Comparison of ENCODE assay signal across 16 cellular contexts in genomic region chr18:49062832-49063226, GRCh38.
DNase-seq lines count a peak whose midpoint lies in the region; ATAC-seq and TF ChIP-seq lines count a peak whose summit lies in the region.
"Had no signal": no experiment of that assay in that cellular context is flagged by ENCODE, and none has a peak within 500 bp of the region (broad histone marks: within the 10 kb centered on the region; RNA-seq: fewer than 3 reads in every experiment).

No MANE protein-coding gene starts in this region.

- H3K9me3 ChIP-seq in left ventricle myocardium inferior (replicated peaks) (no peaks in the 10 kb centered on the region), right cardiac atrium (ENCODE audit: control insufficient read depth, low read length) (no peaks in the 10 kb centered on the region)

- peaks cover 21% of the 10 kb centered on the region for H3K4me1 Mint-ChIP-seq in endothelial cell (ENCODE audit: unreplicated experiment)

- no peaks in the 10 kb centered on the region for H3K36me3 ChIP-seq in left ventricle myocardium inferior

- CTCF ChIA-PET in GM10248 (lab: Yijun Ruan, JAX), result no interaction called here

- H3K27ac Mint-ChIP-seq in endothelial cell (ENCODE audit: unreplicated experiment), result peak overlapping the region; percentile 76
- H3K27ac Mint-ChIP-seq: CD4-positive, alpha-beta T cell; H9 had no signal

- no peak overlapping the region for H3K4me3 ChIP-seq in left ventricle myocardium inferior
- no peak overlapping the region for H3K4me3 ChIP-seq in right cardiac atrium (ENCODE audit: low read length)

- H3K4me3 Mint-ChIP-seq in endothelial cell (ENCODE audit: unreplicated experiment), result no peak overlapping the region
- H3K4me3 Mint-ChIP-seq: CD4-positive, alpha-beta T cell; H9 had no signal

- peaks cover 28% of the 10 kb centered on the region for H3K4me1 ChIP-seq in left ventricle myocardium inferior
- H3K4me1 ChIP-seq in right cardiac atrium (ENCODE audit: control insufficient read depth, insufficient read depth, low read length), result peaks cover 9% of the 10 kb centered on the region

- H3K27ac ChIP-seq in left ventricle myocardium inferior (replicated peaks), result peak overlapping the region; percentile 54
- no peak overlapping the region for H3K27ac ChIP-seq in right cardiac atrium (ENCODE audit: low read length)
- H3K27ac ChIP-seq in VCaP, result peak overlapping the region; percentile 49

- H3K27me3 ChIP-seq in left ventricle myocardium inferior (ENCODE audit: low read depth) (no peaks in the 10 kb centered on the region), right cardiac atrium (ENCODE audit: control insufficient read depth, insufficient read depth) (no peaks in the 10 kb centered on the region)

- POLR2A ChIA-PET in GM10248 (lab: Yijun Ruan, JAX), result no interaction called here

- ATAC-seq in right cardiac atrium, result no peak

- no peak for DNase-seq in left ventricle myocardium inferior
- no peak for DNase-seq in right cardiac atrium
- no peak for DNase-seq in endothelial cell (ENCODE audit: low spot score)
- DNase-seq in NCI-H82 (lab: John Stamatoyannopoulos, UW), result no peak
- DNase-seq in DMS79 (lab: John Stamatoyannopoulos, UW), result no peak
- DNase-seq in GM10248 (ENCODE audit: extremely low spot score), result no peak
- DNase-seq: 8988T; AML-193; Calu3; CD4-positive, alpha-beta T cell; DMS 273 treated with DMSO at 0.1 percent for 48 hours; EL; GDM1; GOT3; H9 had no signal

- intact Hi-C loops in left ventricle myocardium inferior (cut with micrococcal nuclease), result no loop called here
- intact Hi-C loops in right cardiac atrium (cut with DNase I), result no loop called here

- TF ChIP-seq CTCF in left ventricle myocardium inferior (IDR thresholded peaks at IDR 0.05; ENCODE audit: borderline replicate concordance), result no peak
- TF ChIP-seq CTCF in VCaP (conservative IDR thresholded peaks at IDR 0.05), result no peak
- no peak for TF ChIP-seq CTCF in endothelial cell (IDR thresholded peaks at IDR 0.05; ENCODE audit: unreplicated experiment)
- TF ChIP-seq CTCF in GM10248 (IDR thresholded peaks at IDR 0.05; ENCODE audit: control extremely low read depth, extremely low read depth, low read depth, missing control alignments), result no peak

- no peaks in the 10 kb centered on the region for H3K9me3 Mint-ChIP-seq in endothelial cell (ENCODE audit: unreplicated experiment)
- H3K9me3 Mint-ChIP-seq: CD4-positive, alpha-beta T cell; H9 had no signal

- peaks cover 2% of the 10 kb centered on the region for H3K27me3 Mint-ChIP-seq in endothelial cell (ENCODE audit: unreplicated experiment)
- H3K27me3 Mint-ChIP-seq: CD4-positive, alpha-beta T cell had no signal

- 63% methylated on average over 2 of the region's 2 CpGs for WGBS in right cardiac atrium

- H3K36me3 Mint-ChIP-seq in endothelial cell (ENCODE audit: low read depth, unreplicated experiment), result no peaks in the 10 kb centered on the region
